16 cellular contexts compared by ENCODE assay signal in the genomic region with DNA sequence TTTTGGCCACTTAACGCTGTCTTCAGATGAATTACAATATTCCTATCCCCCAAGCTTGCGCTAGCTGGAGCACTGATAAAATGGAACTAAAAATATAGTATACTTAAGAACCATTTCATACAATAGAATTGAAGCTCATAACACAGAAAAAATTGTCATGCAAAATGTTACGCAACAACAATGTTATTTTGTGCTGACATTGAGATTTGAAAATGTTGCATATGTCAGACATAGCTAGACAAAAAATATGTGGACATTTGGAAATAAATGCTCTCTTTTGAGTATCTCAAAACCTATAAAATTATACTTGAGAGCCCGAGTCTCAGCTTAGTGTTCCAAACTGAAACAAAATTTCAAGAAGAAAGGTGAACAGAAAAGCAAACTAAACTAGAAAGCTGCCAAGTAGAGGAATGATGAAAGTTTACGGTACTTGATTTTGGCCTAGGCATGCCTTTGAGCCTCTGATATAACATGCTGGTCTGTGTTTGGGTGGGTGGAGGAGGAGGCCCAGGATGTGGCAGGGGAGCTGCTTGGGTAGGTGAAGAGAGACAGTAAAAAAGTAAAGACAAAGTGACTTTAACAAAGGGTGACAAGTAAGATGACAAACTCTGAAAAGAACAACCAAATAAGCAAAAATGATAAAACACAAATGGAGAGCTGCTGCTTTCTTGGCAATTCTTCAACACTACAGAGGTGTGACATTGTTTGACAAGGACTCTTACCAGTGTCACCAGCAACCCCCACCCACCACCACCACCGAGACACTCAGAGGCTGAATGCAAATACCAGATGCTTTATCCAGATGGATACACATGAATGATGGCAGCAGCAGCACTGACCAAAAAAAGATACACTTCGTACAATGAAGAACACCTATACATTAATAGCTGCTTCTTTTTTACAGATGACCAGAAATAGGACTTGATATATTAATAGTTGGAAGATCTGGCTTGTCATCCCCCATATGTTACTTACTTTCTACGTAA.
"Had no signal": no experiment of that assay in that cellular context is flagged by ENCODE, and none has a peak within 500 bp of the region (broad histone marks: within the 10 kb centered on the region; RNA-seq: fewer than 3 reads in every experiment).

No MANE protein-coding gene starts in this region.

- ATAC-seq: activated T-cell treated with anti-CD3 and anti-CD28 coated beads, Interleukin-2, amount 50 U/mL, for 4 hours; heart left ventricle had no signal

- DNase-seq: activated CD4-positive, alpha-beta T cell treated with anti-CD3 and anti-CD28 coated beads for 1 hour; activated CD4-positive, alpha-beta T cell treated with anti-CD3 and anti-CD28 coated beads, Interleukin-2, amount 50 U/mL, for 48 hours; activated gamma-delta T cell; activated naive CD8-positive, alpha-beta T cell treated with anti-CD3 and anti-CD28 coated beads for 36 hours; activated T-cell treated with anti-CD3 and anti-CD28 coated beads, Interleukin-2, amount 50 U/mL, for 4 hours; esophagus squamous epithelium; foreskin fibroblast; heart left ventricle; islet precursor cell; left ventricle myocardium inferior; stimulated activated CD4-positive, alpha-beta T cell treated with anti-CD3 and anti-CD28 coated beads, Interleukin-15, amount 100 ng/mL, for 24 hours; stimulated activated CD4-positive, alpha-beta T cell treated with anti-CD3 and anti-CD28 coated beads, Interleukin-4, amount 100 ng/mL, for 24 hours; stomach; T1000 had no signal

- H3K4me3 ChIP-seq: esophagus squamous epithelium, heart left ventricle, left ventricle myocardium inferior, stomach, thoracic aorta had no signal

- H3K4me3 Mint-ChIP-seq: activated naive CD8-positive, alpha-beta T cell treated with anti-CD3 and anti-CD28 coated beads for 36 hours; activated T-cell treated with anti-CD3 and anti-CD28 coated beads, Interleukin-2, amount 50 U/mL, for 4 hours; neural crest cell had no signal

- H3K4me1 Mint-ChIP-seq: activated naive CD8-positive, alpha-beta T cell treated with anti-CD3 and anti-CD28 coated beads for 36 hours; neural crest cell had no signal

- H3K27ac ChIP-seq: esophagus squamous epithelium, heart left ventricle, left ventricle myocardium inferior, stomach, thoracic aorta had no signal

- H3K4me1 ChIP-seq: stomach had no signal

- H3K36me3 ChIP-seq: esophagus squamous epithelium, heart left ventricle, left ventricle myocardium inferior, stomach, thoracic aorta had no signal

- H3K9me3 ChIP-seq: esophagus squamous epithelium, heart left ventricle, left ventricle myocardium inferior, stomach, thoracic aorta had no signal

- H3K27me3 ChIP-seq: esophagus squamous epithelium, heart left ventricle, stomach had no signal

- H3K9me3 Mint-ChIP-seq: activated naive CD8-positive, alpha-beta T cell treated with anti-CD3 and anti-CD28 coated beads for 36 hours; activated T-cell treated with anti-CD3 and anti-CD28 coated beads, Interleukin-2, amount 50 U/mL, for 4 hours; neural crest cell had no signal

- H3K36me3 Mint-ChIP-seq: activated naive CD8-positive, alpha-beta T cell treated with anti-CD3 and anti-CD28 coated beads for 36 hours had no signal

- H3K27ac Mint-ChIP-seq: activated naive CD8-positive, alpha-beta T cell treated with anti-CD3 and anti-CD28 coated beads for 36 hours had no signal
